ENCODE assay signal across 9 cellular contexts in genomic region chr3:129975332-129976090, GRCh38. TPM values are rescaled to one million over a fixed set of nuclear protein-coding genes. Genes with fewer than 3 reads are reported as not detected.
DNase-seq lines count a peak whose midpoint lies in the region; TF ChIP-seq lines count a peak whose summit lies in the region.
"Had no signal": no experiment of that assay in that cellular context is flagged by ENCODE, and none has a peak within 500 bp of the region (broad histone marks: within the 10 kb centered on the region; RNA-seq: fewer than 3 reads in every experiment).

No MANE protein-coding gene starts in this region.

- H3K27ac ChIP-seq in esophagus (ENCODE audit: low read depth in 2 of 2, low read length in 1 of 2): no peak overlapping the region

- peak overlapping the region in 2 of 7 donors; percentile 28 to 70 for H3K27ac Mint-ChIP-seq in CD14-positive monocyte

- H3K4me1 Mint-ChIP-seq in CD14-positive monocyte: peaks cover 19% of the 10 kb centered on the region

- H3K4me3 ChIP-seq in esophagus (ENCODE audit: low read depth in 1 of 2, low read length in 2 of 2) (peak overlapping the region; percentile 12 to 14), neuron (ENCODE audit: low read length) (no peak overlapping the region)

- peaks cover 40 to 51% (median 40%) of the 10 kb centered on the region in 3 donors for H3K27me3 Mint-ChIP-seq in CD14-positive monocyte (ENCODE audit: low read depth in 3 of 3)

- peak overlapping the region; percentile 39 for H2AFZ ChIP-seq in neuron (ENCODE audit: low read depth, low read length)

- no peaks in the 10 kb centered on the region for H3K36me3 ChIP-seq in esophagus (ENCODE audit: control insufficient read depth in 2 of 2, insufficient read depth in 2 of 2, low read length in 1 of 2)
- no peaks in the 10 kb centered on the region for H3K36me3 ChIP-seq in neuron (ENCODE audit: insufficient read depth, low read length)

- peaks cover 0 to 4% of the 10 kb centered on the region in 2 donors for H3K36me3 Mint-ChIP-seq in CD14-positive monocyte

- peaks cover 0 to 11% (median 8%) of the 10 kb centered on the region in 7 donors for H3K9me3 Mint-ChIP-seq in CD14-positive monocyte

- H3K4me3 Mint-ChIP-seq in CD14-positive monocyte: peak overlapping the region; percentile 81 to 94

- no peak for TF ChIP-seq CTCF in CD14-positive monocyte (IDR thresholded peaks at IDR 0.05)

- intact Hi-C loops in CD14-positive monocyte (cut with micrococcal nuclease): no loop called here

- H3K27me3 ChIP-seq in esophagus (ENCODE audit: control insufficient read depth in 1 of 2, insufficient read depth in 2 of 2, low read length in 2 of 2) (peaks cover 0 to 21% of the 10 kb centered on the region in 2 donors), neuron (ENCODE audit: insufficient read depth, low read length) (peaks cover 76% of the 10 kb centered on the region)

- DNase-seq in CD14-positive monocyte (ENCODE audit: low spot score) (peak; percentile 71), NOMO-1 treated with dmso at 0.1 percent for 144 hours (lab: John Stamatoyannopoulos, UW; ENCODE audit: unreplicated experiment) (peak; percentile 30), NCI-H2107 treated with DMSO at 0.1 percent for 48 hours (lab: John Stamatoyannopoulos, UW; ENCODE audit: unreplicated experiment) (no peak), LoVo (ENCODE audit: low spot score) (no peak), putamen (ENCODE audit: low spot score) (no peak), NCI-H1694 treated with DMSO at 0.1 percent for 48 hours (lab: John Stamatoyannopoulos, UW) (no peak)
- DNase-seq: NCI-H2171 had no signal

- WGBS in esophagus, 2 donors: 8% methylated on average over 59 to 62 of the region's 62 CpGs

- H3K4me1 ChIP-seq in esophagus (ENCODE audit: control insufficient read depth in 2 of 2, insufficient read depth in 2 of 2, low read length in 1 of 2) (peaks cover 4 to 6% of the 10 kb centered on the region in 2 donors), neuron (ENCODE audit: insufficient read depth, low read length) (peaks cover 14% of the 10 kb centered on the region)

- no peaks in the 10 kb centered on the region for H3K9me3 ChIP-seq in esophagus (ENCODE audit: control insufficient read depth in 2 of 2, insufficient read depth in 1 of 2, low read depth in 1 of 2, low read length in 1 of 2)
- H3K9me3 ChIP-seq in neuron (ENCODE audit: low read length): no peaks in the 10 kb centered on the region

RNA-seq across cellular contexts. Expression of gene TRH, which starts 1.0 kb away (rescaled TPM):
- not detected for polyA plus RNA-seq in CD14-positive monocyte
- not detected for polyA plus RNA-seq in esophagus

Comparison
In these comparisons a context has a peak if more than half of its experiments do, and no peak if none do; other contexts are left out.
1. DNase-seq: peak in CD14-positive monocyte (single experiment) and NOMO-1 treated with dmso at 0.1 percent for 144 hours (single experiment); none in NCI-H2107 treated with DMSO at 0.1 percent for 48 hours (single experiment), LoVo (single experiment), putamen (single experiment) and NCI-H1694 treated with DMSO at 0.1 percent for 48 hours (single experiment).